In the genomic region with DNA sequence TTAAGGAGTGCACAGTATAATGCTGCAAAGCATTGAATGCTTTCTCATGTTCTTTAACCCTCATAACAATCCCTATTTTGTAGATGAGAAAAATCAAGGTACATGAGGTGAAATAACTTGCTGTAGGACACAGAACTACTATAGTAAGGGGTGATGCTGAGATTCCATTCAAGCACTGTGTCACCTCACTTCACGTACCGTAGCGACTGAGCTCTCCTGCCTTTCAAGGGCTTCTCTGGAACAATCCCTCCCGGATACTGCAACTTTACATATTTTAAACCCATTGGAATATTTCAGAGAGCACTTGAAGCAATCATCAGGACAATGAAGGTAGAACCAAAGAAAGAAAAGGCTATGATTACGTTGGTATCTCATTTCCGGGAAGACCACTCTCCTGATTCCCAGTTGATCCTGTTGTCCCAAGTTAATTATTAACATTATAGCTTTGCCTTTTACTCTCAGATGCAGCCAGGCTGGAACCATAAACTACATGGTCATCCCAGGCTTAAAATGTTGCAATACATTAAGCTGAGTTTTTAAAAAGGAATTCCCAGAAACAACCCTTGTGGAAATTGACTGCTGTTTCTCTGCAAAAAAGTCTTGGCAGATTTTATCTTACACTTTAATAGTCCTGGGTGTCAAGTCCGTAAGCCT, we compare ENCODE assay signal across 15 cellular contexts.
A peak's percentile ranks its signal among the peaks of the same experiment; 100 is the strongest.
DNase-seq lines count a peak whose midpoint lies in the region; ATAC-seq and TF ChIP-seq lines count a peak whose summit lies in the region.
"Had no signal": no experiment of that assay in that cellular context is flagged by ENCODE, and none has a peak within 500 bp of the region (broad histone marks: within the 10 kb centered on the region; RNA-seq: fewer than 3 reads in every experiment).

No MANE protein-coding gene starts in this region.

- no peak for TF ChIP-seq CTCF in type B pancreatic cell (conservative IDR thresholded peaks at IDR 0.05)

- H3K27me3 Mint-ChIP-seq in type B pancreatic cell = peaks cover 52% of the 10 kb centered on the region

- peak overlapping the region; percentile 15 for H3K4me3 Mint-ChIP-seq in type B pancreatic cell
- H3K4me3 Mint-ChIP-seq: H9 had no signal

- H3K27ac Mint-ChIP-seq in type B pancreatic cell = no peak overlapping the region
- H3K27ac Mint-ChIP-seq: H9 had no signal

- no peaks in the 10 kb centered on the region for H3K36me3 Mint-ChIP-seq in type B pancreatic cell

- ATAC-seq in GM18870 (IDR thresholded peaks at IDR 0.05; ENCODE audit: unreplicated experiment) = no peak
- ATAC-seq: K562 had no signal

- no peaks in the 10 kb centered on the region for H3K9me3 Mint-ChIP-seq in type B pancreatic cell

- DNase-seq in LoVo (ENCODE audit: low spot score) (peak; percentile 36), SW480 (ENCODE audit: low spot score) (peak; percentile 26), left kidney (ENCODE audit: low read depth, low spot score) (peak; percentile 29), type B pancreatic cell (ENCODE audit: extremely low spot score, unreplicated experiment) (no peak), NOMO-1 treated with DMSO at 0.1 percent for 48 hours (lab: John Stamatoyannopoulos, UW; ENCODE audit: unreplicated experiment) (no peak)
- no peak for DNase-seq in stimulated activated CD4-positive, alpha-beta T cell treated with anti-CD3 and anti-CD28 coated beads, Interleukin-4, amount 100 ng/mL, for 24 hours
- DNase-seq: AML-193, H9, NCI-H1105, NCI-H2081 treated with DMSO at 0.1 percent for 48 hours, NCI-H2227 treated with DMSO at 0.1 percent for 48 hours, NCI-H510A treated with DMSO at 0.1 percent for 48 hours, PC-9 had no signal

- no peaks in the 10 kb centered on the region for H3K4me1 Mint-ChIP-seq in type B pancreatic cell (ENCODE audit: unreplicated experiment)

Comparison
In these comparisons a context has a peak if more than half of its experiments do, and no peak if none do; other contexts are left out.
1. DNase-seq: peak in LoVo (single experiment), SW480 (single experiment) and left kidney (single experiment); none in type B pancreatic cell (single experiment), NOMO-1 treated with DMSO at 0.1 percent for 48 hours (single experiment) and stimulated activated CD4-positive, alpha-beta T cell treated with anti-CD3 and anti-CD28 coated beads, Interleukin-4, amount 100 ng/mL, for 24 hours (single experiment).